In genomic region chr3:195591220-195591619, GRCh38 we compare ENCODE assay signal across 22 cellular contexts. TPM values are rescaled to one million over a fixed set of nuclear protein-coding genes. Genes with fewer than 3 reads are reported as not detected.
"Had no signal": no experiment of that assay in that cellular context is flagged by ENCODE, and none has a peak within 500 bp of the region (broad histone marks: within the 10 kb centered on the region; RNA-seq: fewer than 3 reads in every experiment).

No MANE protein-coding gene starts in this region.

- H3K36me3 ChIP-seq: esophagus squamous epithelium, heart right ventricle, neural progenitor cell, uterus had no signal

- H3K27me3 ChIP-seq: neural progenitor cell, uterus had no signal

- H3K27ac ChIP-seq: neural progenitor cell, skin epidermis had no signal

- ATAC-seq: activated T-cell treated with anti-CD3 and anti-CD28 coated beads, Interleukin-2, amount 50 U/mL, for 4 hours; naive thymus-derived CD8-positive, alpha-beta T cell; stimulated activated naive CD8-positive, alpha-beta T cell treated with anti-CD3 and anti-CD28 coated beads, Interleukin-15, amount 100 ng/mL, for 72 hours had no signal

- H3K9me3 ChIP-seq: esophagus squamous epithelium, uterus had no signal

- FAIRE-seq: astrocyte, bronchial epithelial cell, keratinocyte had no signal

- H3K4me3 ChIP-seq: coronary artery, esophagus squamous epithelium, heart right ventricle, neural progenitor cell, skin epidermis, uterus had no signal

- H3K4me1 ChIP-seq: esophagus squamous epithelium, neural progenitor cell, uterus had no signal

- DNase-seq: activated CD4-positive, alpha-beta T cell treated with anti-CD3 and anti-CD28 coated beads for 4 hours; activated CD4-positive, alpha-beta T cell treated with anti-CD3 and anti-CD28 coated beads, Interleukin-2, amount 50 U/mL, for 48 hours; activated CD4-positive, CD25-positive, alpha-beta regulatory T cell; activated naive CD4-positive, alpha-beta T cell; activated T-cell treated with anti-CD3 and anti-CD28 coated beads, Interleukin-2, amount 50 U/mL, for 4 hours; cerebellar nuclear complex; endodermal cell; esophagus squamous epithelium; heart right ventricle; naive thymus-derived CD8-positive, alpha-beta T cell; stimulated activated CD4-positive, alpha-beta T cell treated with anti-CD3 and anti-CD28 coated beads, Interleukin-1b, Interleukin-23, amount 100 ng/mL, for 48 hours; stimulated activated naive CD8-positive, alpha-beta T cell treated with anti-CD3 and anti-CD28 coated beads, Interleukin-15, amount 100 ng/mL, for 72 hours; T1000; uterus had no signal

RNA-seq across cellular contexts. Expression of gene APOD, which starts 7.5 kb away (rescaled TPM):
- total RNA-seq: activated CD8-positive, alpha-beta memory T cell treated with anti-CD3 and anti-CD28 coated beads for 36 hours; activated T-cell treated with anti-CD3 and anti-CD28 coated beads, Interleukin-2, amount 50 U/mL, for 4 hours; astrocyte; endodermal cell; naive thymus-derived CD8-positive, alpha-beta T cell; progenitor cell of endocrine pancreas had no signal
